In the genomic region with DNA sequence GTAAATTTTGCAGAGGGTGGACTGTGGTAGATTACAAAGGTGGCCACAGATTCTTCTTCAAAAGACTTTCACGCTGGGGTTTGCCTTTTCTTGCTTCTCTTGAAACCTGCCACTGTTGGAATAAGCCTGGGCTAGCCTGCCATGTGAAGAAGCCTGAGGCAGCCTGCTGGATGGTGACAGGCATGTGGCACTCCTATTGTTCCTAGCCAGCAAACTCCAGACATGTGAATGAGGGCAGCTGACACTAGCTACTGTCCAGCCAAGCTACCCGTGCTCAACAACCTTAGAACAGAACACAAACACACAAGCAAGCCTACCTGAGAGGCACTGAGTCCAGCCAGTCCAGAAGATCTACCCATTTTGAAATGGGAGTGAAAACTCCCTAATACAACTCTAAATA, we compare ENCODE assay signal across 32 cellular contexts.
"Had no signal": no experiment of that assay in that cellular context is flagged by ENCODE, and none has a peak within 500 bp of the region (broad histone marks: within the 10 kb centered on the region; RNA-seq: fewer than 3 reads in every experiment).

No MANE protein-coding gene starts in this region.

- FAIRE-seq: bronchial epithelial cell had no signal

- H3K27ac ChIP-seq: Peyer's patch, SK-N-MC, WERI-Rb-1 had no signal

- H3K27ac Mint-ChIP-seq: activated CD4-positive, alpha-beta memory T cell treated with anti-CD3 and anti-CD28 coated beads, Interleukin-2, amount 10 ng/mL, durations not matched to agents 7 days and 5 days; activated CD8-positive, alpha-beta memory T cell treated with anti-CD3 and anti-CD28 coated beads, Interleukin-2, amount 10 ng/mL, durations not matched to agents 7 days and 5 days; activated naive CD4-positive, alpha-beta T cell treated with anti-CD3 and anti-CD28 coated beads, Interleukin-2, amount 10 ng/mL, durations not matched to agents 7 days and 5 days; activated naive CD8-positive, alpha-beta T cell; activated naive CD8-positive, alpha-beta T cell treated with anti-CD3 and anti-CD28 coated beads, Interleukin-2, amount 50 U/mL, for 24 hours had no signal

- H3K4me3 ChIP-seq: Peyer's patch, SK-N-MC had no signal

- H3K4me1 Mint-ChIP-seq: activated CD4-positive, alpha-beta memory T cell treated with anti-CD3 and anti-CD28 coated beads, Interleukin-2, amount 10 ng/mL, durations not matched to agents 7 days and 5 days; activated CD8-positive, alpha-beta memory T cell treated with anti-CD3 and anti-CD28 coated beads, Interleukin-2, amount 10 ng/mL, durations not matched to agents 7 days and 5 days; activated naive CD4-positive, alpha-beta T cell treated with anti-CD3 and anti-CD28 coated beads, Interleukin-2, amount 10 ng/mL, durations not matched to agents 7 days and 5 days; activated naive CD8-positive, alpha-beta T cell treated with anti-CD3 and anti-CD28 coated beads, Interleukin-2, amount 50 U/mL, for 24 hours had no signal

- H3K4me1 ChIP-seq: Peyer's patch had no signal

- H3K4me3 Mint-ChIP-seq: activated CD4-positive, alpha-beta memory T cell treated with anti-CD3 and anti-CD28 coated beads, Interleukin-2, amount 10 ng/mL, durations not matched to agents 7 days and 5 days; activated CD8-positive, alpha-beta memory T cell treated with anti-CD3 and anti-CD28 coated beads, Interleukin-2, amount 10 ng/mL, durations not matched to agents 7 days and 5 days; activated naive CD4-positive, alpha-beta T cell treated with anti-CD3 and anti-CD28 coated beads, Interleukin-2, amount 10 ng/mL, durations not matched to agents 7 days and 5 days; activated naive CD8-positive, alpha-beta T cell; activated naive CD8-positive, alpha-beta T cell treated with anti-CD3 and anti-CD28 coated beads, Interleukin-2, amount 50 U/mL, for 24 hours; brain had no signal

- H3K9me3 ChIP-seq: Peyer's patch had no signal

- DNase-seq: activated CD4-positive, alpha-beta memory T cell treated with anti-CD3 and anti-CD28 coated beads, Interleukin-2, amount 10 ng/mL, durations not matched to agents 7 days and 5 days; activated CD4-positive, alpha-beta T cell treated with anti-CD3 and anti-CD28 coated beads for 1 hour; activated CD4-positive, alpha-beta T cell treated with anti-CD3 and anti-CD28 coated beads for 48 hours; activated CD4-positive, CD25-positive, alpha-beta regulatory T cell; activated CD8-positive, alpha-beta memory T cell treated with anti-CD3 and anti-CD28 coated beads for 24 hours; activated CD8-positive, alpha-beta memory T cell treated with anti-CD3 and anti-CD28 coated beads, Interleukin-2, amount 10 ng/mL, durations not matched to agents 7 days and 5 days; activated CD8-positive, alpha-beta memory T cell treated with anti-CD3 and anti-CD28 coated beads, Interleukin-2, amount 50 U/mL, for 48 hours; activated effector memory CD4-positive, alpha-beta T cell treated with Interleukin-2 at 50 U/mL for 16 hours; activated naive CD4-positive, alpha-beta T cell treated with anti-CD3 and anti-CD28 coated beads, Interleukin-2, amount 10 ng/mL, durations not matched to agents 7 days and 5 days; activated naive CD8-positive, alpha-beta T cell treated with anti-CD3 and anti-CD28 coated beads, Interleukin-2, amount 50 U/mL, for 24 hours; activated T-cell treated with anti-CD3 and anti-CD28 coated beads, Interleukin-2, amount 50 U/mL, for 48 hours; anterior cingulate cortex; central memory CD4-positive, alpha-beta T cell; Karpas-422; KBM-7; NCI-H1105; NCI-H1417 treated with DMSO at 0.1 percent for 48 hours; NCI-H1694; NCI-H1930; NCI-H2081 treated with DMSO at 0.1 percent for 48 hours; NCI-H345; NCI-H524 treated with DMSO at 0.1 percent for 48 hours; NK-92 treated with Interleukin-12 subunit alpha and Interleukin-12 subunit beta, amount 100 ng/mL, for 24 hours; PC-3; Peyer's patch; RPMI8226; T1000; WERI-Rb-1 had no signal

- H3K27me3 ChIP-seq: Peyer's patch had no signal

- H3K36me3 Mint-ChIP-seq: activated CD8-positive, alpha-beta memory T cell treated with anti-CD3 and anti-CD28 coated beads, Interleukin-2, amount 10 ng/mL, durations not matched to agents 7 days and 5 days; activated naive CD4-positive, alpha-beta T cell treated with anti-CD3 and anti-CD28 coated beads, Interleukin-2, amount 10 ng/mL, durations not matched to agents 7 days and 5 days; activated naive CD8-positive, alpha-beta T cell; brain had no signal

- H3K27me3 Mint-ChIP-seq: activated CD4-positive, alpha-beta memory T cell treated with anti-CD3 and anti-CD28 coated beads, Interleukin-2, amount 10 ng/mL, durations not matched to agents 7 days and 5 days; activated CD8-positive, alpha-beta memory T cell treated with anti-CD3 and anti-CD28 coated beads, Interleukin-2, amount 10 ng/mL, durations not matched to agents 7 days and 5 days; activated naive CD4-positive, alpha-beta T cell treated with anti-CD3 and anti-CD28 coated beads, Interleukin-2, amount 10 ng/mL, durations not matched to agents 7 days and 5 days; activated naive CD8-positive, alpha-beta T cell; activated naive CD8-positive, alpha-beta T cell treated with anti-CD3 and anti-CD28 coated beads, Interleukin-2, amount 50 U/mL, for 24 hours had no signal

- ATAC-seq: activated CD8-positive, alpha-beta memory T cell treated with anti-CD3 and anti-CD28 coated beads, Interleukin-2, amount 10 ng/mL, durations not matched to agents 7 days and 5 days; activated naive CD8-positive, alpha-beta T cell treated with anti-CD3 and anti-CD28 coated beads, Interleukin-2, amount 50 U/mL, for 24 hours; PC-3 had no signal

- H3K36me3 ChIP-seq: Peyer's patch, WERI-Rb-1 had no signal
